Comparison of ENCODE assay signal across 2 cellular contexts in genomic region chr21:37164742-37165141, GRCh38.
TF ChIP-seq lines count a peak whose summit lies in the region.

No MANE protein-coding gene starts in this region.

TF ChIP-seq in HepG2, 621 proteins besides CTCF, POLR2A, EP300 and RAD21 (continued from another document):
- no peak for TF ChIP-seq ZNF687 (CRISPR knock-in tag; IDR thresholded peaks at IDR 0.05)

TF ChIP-seq in WTC11, 78 proteins besides CTCF, POLR2A, EP300 and RAD21:
- no peak for TF ChIP-seq FOXP4 (CRISPR knock-in tag; IDR thresholded peaks at IDR 0.05)
- no peak for TF ChIP-seq HMGXB4 (CRISPR knock-in tag; IDR thresholded peaks at IDR 0.05)
- no peak for TF ChIP-seq AR (CRISPR knock-in tag; IDR thresholded peaks at IDR 0.05)
- TF ChIP-seq ATF2 (CRISPR knock-in tag; IDR thresholded peaks at IDR 0.05; ENCODE audit: borderline replicate concordance, low read depth): no peak
- no peak for TF ChIP-seq ZNF232 (CRISPR knock-in tag; IDR thresholded peaks at IDR 0.05)
- no peak for TF ChIP-seq NFATC4 (CRISPR knock-in tag; IDR thresholded peaks at IDR 0.05)
- TF ChIP-seq CDX4 (CRISPR knock-in tag; IDR thresholded peaks at IDR 0.05; ENCODE audit: borderline replicate concordance): no peak
- TF ChIP-seq TEAD1 (CRISPR knock-in tag; IDR thresholded peaks at IDR 0.05): no peak
- TF ChIP-seq E2F4 (CRISPR knock-in tag; IDR thresholded peaks at IDR 0.05; ENCODE audit: borderline replicate concordance, low read depth): no peak
- TF ChIP-seq NFYB (CRISPR knock-in tag; conservative IDR thresholded peaks at IDR 0.05; ENCODE audit: low read depth): no peak
- no peak for TF ChIP-seq SP1 (CRISPR knock-in tag; conservative IDR thresholded peaks at IDR 0.05)
- no peak for TF ChIP-seq ZNF425 (CRISPR knock-in tag; conservative IDR thresholded peaks at IDR 0.05)
- TF ChIP-seq IRF2 (CRISPR knock-in tag; IDR thresholded peaks at IDR 0.05; ENCODE audit: borderline replicate concordance, low read depth): no peak
- TF ChIP-seq TEAD4 (CRISPR knock-in tag; IDR thresholded peaks at IDR 0.05): no peak
- no peak for TF ChIP-seq ATF3 (CRISPR knock-in tag; conservative IDR thresholded peaks at IDR 0.05)
- TF ChIP-seq CREM (CRISPR knock-in tag; IDR thresholded peaks at IDR 0.05): no peak
- no peak for TF ChIP-seq NR3C1 (CRISPR knock-in tag; conservative IDR thresholded peaks at IDR 0.05; ENCODE audit: low read depth)
- no peak for TF ChIP-seq OVOL2 (CRISPR knock-in tag; IDR thresholded peaks at IDR 0.05; ENCODE audit: borderline replicate concordance)
- no peak for TF ChIP-seq SMAD3 (CRISPR knock-in tag; IDR thresholded peaks at IDR 0.05; ENCODE audit: borderline replicate concordance)
